In the genomic region with DNA sequence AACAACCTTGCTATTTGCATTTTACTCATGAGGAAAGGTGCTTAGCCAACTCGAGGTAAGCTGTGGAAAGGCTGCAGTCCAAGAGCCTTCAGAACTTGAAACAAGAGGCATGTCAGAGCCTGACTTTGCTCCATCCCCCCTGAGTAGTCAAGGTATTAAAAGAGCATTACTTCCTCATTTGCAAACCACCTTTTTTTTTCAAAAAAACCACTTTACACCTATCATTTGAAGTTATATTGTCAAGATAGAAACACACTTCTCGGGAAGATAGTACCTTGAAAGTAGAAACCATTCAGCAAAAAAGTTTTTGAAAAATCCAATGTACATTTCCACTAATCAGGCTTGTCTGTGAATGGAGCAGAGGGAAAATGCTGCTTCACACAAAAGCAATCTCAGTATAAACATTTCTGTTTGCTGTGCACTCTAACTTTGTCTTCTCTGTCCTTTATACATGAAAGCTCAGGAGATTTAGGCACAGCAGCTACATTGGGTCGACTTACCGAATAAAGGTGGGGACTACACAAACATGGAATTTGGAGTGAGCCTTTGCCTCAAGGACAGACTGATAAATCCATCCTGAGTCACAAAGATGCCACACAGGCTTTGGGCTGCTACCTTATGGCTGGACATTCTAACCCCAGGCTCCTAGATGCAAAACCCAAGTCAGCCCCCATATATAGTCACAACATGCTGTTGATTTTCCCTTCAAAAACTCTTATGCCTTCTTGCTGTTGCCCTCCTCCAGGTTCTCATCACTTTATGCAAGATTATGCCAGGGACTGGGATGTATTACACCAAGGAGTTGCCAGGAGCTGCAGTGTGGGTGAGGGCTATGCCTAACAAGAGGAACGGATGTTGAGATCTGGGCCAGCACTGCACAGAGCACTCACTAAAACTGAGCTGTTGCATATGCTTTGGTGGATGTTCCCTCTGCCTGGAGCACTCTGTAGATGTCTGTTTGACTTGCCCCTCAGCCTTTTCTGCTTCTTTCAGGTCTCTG, we compare ENCODE assay signal across 8 cellular contexts. TPM values are rescaled to one million over a fixed set of nuclear protein-coding genes. Genes with fewer than 3 reads are reported as not detected.
A peak's percentile ranks its signal among the peaks of the same experiment; 100 is the strongest.
DNase-seq lines count a peak whose midpoint lies in the region; ATAC-seq and FAIRE-seq lines count a peak whose summit lies in the region.

No MANE protein-coding gene starts in this region.

- DNase-seq in A172 (ENCODE audit: low spot score) (peak; percentile 48), GM19239 (ENCODE audit: insufficient read length, low spot score) (no peak), KG1 (lab: John Stamatoyannopoulos, UW) (no peak), amniotic stem cell (lab: John Stamatoyannopoulos, UW) (no peak), HT-29 (ENCODE audit: low spot score) (no peak)
- peak; percentile 69 for DNase-seq in central memory CD4-positive, alpha-beta T cell

- peak; percentile 70 for ATAC-seq in HG03175 (IDR thresholded peaks at IDR 0.05; ENCODE audit: unreplicated experiment)
- no peak for ATAC-seq in activated CD4-positive, CD25-positive, alpha-beta regulatory T cell treated with anti-CD3 and anti-CD28 coated beads, Interleukin-2, amount 50 U/mL, for 24 hours

- peak; percentile 11 for FAIRE-seq in GM19239 (lab: Jason Lieb, UNC)

RNA-seq across cellular contexts. Expression of gene EML4, which starts 41.4 kb away (rescaled TPM):
- total RNA-seq in A172 (2014; rRNA removed; shearing (Covaris generic)), result 32.1 and 42.6 TPM in 2 replicates
- 80.0 and 81.9 TPM in 2 replicates for total RNA-seq in HT-29 (2014; rRNA removed; shearing (Covaris generic))

Comparison
In these comparisons a context has a peak if more than half of its experiments do, and no peak if none do; other contexts are left out.
1. DNase-seq: peak in A172 (single experiment) and central memory CD4-positive, alpha-beta T cell (single experiment); none in GM19239 (single experiment), KG1 (single experiment), amniotic stem cell (single experiment) and HT-29 (single experiment).